17 cellular contexts compared by ENCODE assay signal in genomic region chr11:17250561-17251350, GRCh38. TPM values are rescaled to one million over a fixed set of nuclear protein-coding genes. Genes with fewer than 3 reads are reported as not detected.
DNase-seq lines count a peak whose midpoint lies in the region; ATAC-seq and TF ChIP-seq lines count a peak whose summit lies in the region.
"Had no signal": no experiment of that assay in that cellular context is flagged by ENCODE, and none has a peak within 500 bp of the region (broad histone marks: within the 10 kb centered on the region; RNA-seq: fewer than 3 reads in every experiment).

No MANE protein-coding gene starts in this region.

- DNase-seq in AG08395 (ENCODE audit: low spot score) (peak; percentile 19), GM03348 (ENCODE audit: low spot score) (peak; percentile 13), RKO (ENCODE audit: low spot score) (peak; percentile 36), fibroblast of mammary gland (ENCODE audit: low read depth) (peak; percentile 35), GM13977 (ENCODE audit: low spot score) (no peak), left colon (no peak), NCI-H748 (lab: John Stamatoyannopoulos, UW; ENCODE audit: unreplicated experiment) (no peak), islet precursor cell (no peak)
- DNase-seq: DMS 273 treated with DMSO at 0.1 percent for 48 hours, H7, NCI-H1436, NCI-H2081, NCI-H510A, NCI-H82, Peyer's patch, SHP77, SK-N-SH had no signal

- intact Hi-C loops in left colon (cut with DNase I, micrococcal nuclease): no loop called here

- H3K4me3 ChIP-seq in fibroblast of mammary gland (ENCODE audit: control insufficient read depth, low read depth, low read length): no peak overlapping the region
- H3K4me3 ChIP-seq: Peyer's patch had no signal

- in situ Hi-C loops in GM13977 (cut with MboI; ENCODE audit: low pct_unique_long_range_greater_than_20kb, low sequenced_read_pairs, unreplicated experiment): no loop called here

- no peak for TF ChIP-seq CTCF in fibroblast of mammary gland (conservative IDR thresholded peaks at IDR 0.05; ENCODE audit: control insufficient read depth, insufficient read depth, low read depth, low read length)
- no peak for TF ChIP-seq CTCF in GM13977 (IDR thresholded peaks at IDR 0.05; ENCODE audit: extremely low read depth, insufficient read depth, missing control alignments)

- ATAC-seq in left colon: no peak

RNA-seq across cellular contexts. Expression of gene NUCB2, which starts 25.8 kb away (rescaled TPM):
- total RNA-seq in left colon: 10 to 100 TPM; 46.6 to 53.6 TPM

RNA-seq across cellular contexts. Expression of gene PIK3C2A, which starts 43.0 kb away (rescaled TPM):
- total RNA-seq in left colon: 10 to 100 TPM; 49.7 to 54.6 TPM

Comparison
In these comparisons a context has a peak if more than half of its experiments do, and no peak if none do; other contexts are left out.
1. DNase-seq: peak in AG08395 (single experiment), GM03348 (single experiment), RKO (single experiment) and fibroblast of mammary gland (single experiment); none in GM13977 (single experiment), left colon (0 of 2), NCI-H748 (single experiment) and islet precursor cell (single experiment).